In genomic region chr1:176904057-176904815, GRCh38 we compare ENCODE assay signal across 22 cellular contexts.
A peak's percentile ranks its signal among the peaks of the same experiment; 100 is the strongest.
DNase-seq lines count a peak whose midpoint lies in the region; ATAC-seq and TF ChIP-seq lines count a peak whose summit lies in the region.
"Had no signal": no experiment of that assay in that cellular context is flagged by ENCODE, and none has a peak within 500 bp of the region (broad histone marks: within the 10 kb centered on the region; RNA-seq: fewer than 3 reads in every experiment).

No MANE protein-coding gene starts in this region.

- no peaks in the 10 kb centered on the region; the same call in 1 of the 2 replicates for H3K9me3 Mint-ChIP-seq in WTC11
- H3K9me3 Mint-ChIP-seq: activated naive CD4-positive, alpha-beta T cell treated with anti-CD3 and anti-CD28 coated beads, Interleukin-2, amount 50 U/mL, for 24 hours had no signal

- peaks cover 15% of the 10 kb centered on the region for H3K4me1 Mint-ChIP-seq in WTC11
- H3K4me1 Mint-ChIP-seq: activated naive CD4-positive, alpha-beta T cell treated with anti-CD3 and anti-CD28 coated beads, Interleukin-2, amount 50 U/mL, for 24 hours; T-cell had no signal

- H3K27me3 ChIP-seq in HUES48 (ENCODE audit: control insufficient read depth, insufficient read depth, low read length) (no peaks in the 10 kb centered on the region), iPS-20b (ENCODE audit: insufficient read depth, low read length) (peaks cover 14% of the 10 kb centered on the region; the same call in 1 of the 2 replicates)
- H3K27me3 ChIP-seq: ascending aorta, ovary had no signal

- DNase-seq in WTC11 (ENCODE audit: low spot score) (no peak), retina (peak; percentile 58), cortex of kidney (lab: John Stamatoyannopoulos, UW) (no peak), 8988T (no peak)
- no peak for DNase-seq in stimulated activated CD4-positive, alpha-beta T cell treated with anti-CD3 and anti-CD28 coated beads, Interleukin-15, amount 100 ng/mL, for 24 hours
- DNase-seq: activated CD4-positive, alpha-beta T cell treated with anti-CD3 and anti-CD28 coated beads for 4 hours; COR-L47; H7; NCI-H1092 treated with DMSO at 0.1 percent for 48 hours; NCI-H2029; NCI-H510A treated with DMSO at 0.1 percent for 48 hours; SHP77 treated with DMSO at 0.1 percent for 48 hours; sigmoid colon; stimulated activated CD4-positive, alpha-beta T cell treated with anti-CD3 and anti-CD28 coated beads, Interleukin-2, amount 100 ng/mL, for 24 hours; stimulated activated naive CD4-positive, alpha-beta T cell treated with Interleukin-2 at 50 U/mL for 16 hours; T-cell had no signal

- peaks cover 11% of the 10 kb centered on the region for H3K4me1 ChIP-seq in HUES48 (ENCODE audit: control insufficient read depth, insufficient read depth, low read length)
- peaks cover 16% of the 10 kb centered on the region; the same call in 1 of the 2 replicates for H3K4me1 ChIP-seq in iPS-20b (ENCODE audit: insufficient read depth, low read length)
- H3K4me1 ChIP-seq: ascending aorta, sigmoid colon, tibial nerve had no signal

- H3K36me3 ChIP-seq in HUES48 (ENCODE audit: control insufficient read depth, insufficient read depth, low read length) (no peaks in the 10 kb centered on the region), iPS-20b (ENCODE audit: insufficient read depth, low read depth, low read length) (no peaks in the 10 kb centered on the region)
- H3K36me3 ChIP-seq: ascending aorta, ovary, sigmoid colon, tibial nerve had no signal

- no peak overlapping the region; the same call in 1 of the 2 replicates for H3K4me3 Mint-ChIP-seq in WTC11
- H3K4me3 Mint-ChIP-seq: activated naive CD4-positive, alpha-beta T cell treated with anti-CD3 and anti-CD28 coated beads, Interleukin-2, amount 50 U/mL, for 24 hours; T-cell had no signal

- POLR2A ChIA-PET in WTC11 (lab: Charles Lee) = no interaction called here

- H3K36me3 Mint-ChIP-seq in WTC11 = no peaks in the 10 kb centered on the region
- H3K36me3 Mint-ChIP-seq: activated naive CD4-positive, alpha-beta T cell treated with anti-CD3 and anti-CD28 coated beads, Interleukin-2, amount 50 U/mL, for 24 hours; T-cell had no signal

- no peaks in the 10 kb centered on the region for H3K27me3 Mint-ChIP-seq in WTC11 (ENCODE audit: low read depth)

- H3K9ac ChIP-seq in HUES48 (ENCODE audit: low read depth, low read length) (no peak overlapping the region), iPS-20b (ENCODE audit: low read depth, low read length) (no peak overlapping the region)

- H3K27ac ChIP-seq in HUES48 (ENCODE audit: low read depth, low read length) = peak overlapping the region; percentile 0
- no peak overlapping the region for H3K27ac ChIP-seq in iPS-20b (ENCODE audit: low read length)
- H3K27ac ChIP-seq: ascending aorta, ovary, sigmoid colon, tibial nerve had no signal

- H3K27ac Mint-ChIP-seq in WTC11 = no peak overlapping the region
- H3K27ac Mint-ChIP-seq: activated naive CD4-positive, alpha-beta T cell treated with anti-CD3 and anti-CD28 coated beads, Interleukin-2, amount 50 U/mL, for 24 hours; T-cell had no signal

- no peak for TF ChIP-seq CTCF in WTC11 (IDR thresholded peaks at IDR 0.05)

- H3K9me3 ChIP-seq in HUES48 (ENCODE audit: control insufficient read depth, insufficient read depth, low read length) (no peaks in the 10 kb centered on the region), iPS-20b (ENCODE audit: insufficient read depth, low read depth, low read length) (no peaks in the 10 kb centered on the region)
- H3K9me3 ChIP-seq: ascending aorta, ovary, sigmoid colon, tibial nerve had no signal

- CTCF ChIA-PET in WTC11 (lab: Charles Lee) = interaction anchor here (1.0 to 4.0 kb wide), 7 partner anchors 8 to 450 kb away, joined by 3 to 28 read pairs (median 5); no protein-coding TSS in a partner anchor

- no peak overlapping the region for H3K4me3 ChIP-seq in HUES48 (ENCODE audit: low read depth, low read length)
- peak overlapping the region; percentile 44; the same call in 1 of the 2 replicates for H3K4me3 ChIP-seq in iPS-20b (ENCODE audit: low read length)
- H3K4me3 ChIP-seq: ascending aorta, ovary, sigmoid colon, tibial nerve had no signal

- peak; percentile 55 for ATAC-seq in WTC11
- ATAC-seq: T-cell had no signal

TF ChIP-seq in WTC11, 78 proteins besides CTCF, POLR2A, EP300 and RAD21:
- TF ChIP-seq ZNF423 (CRISPR knock-in tag; IDR thresholded peaks at IDR 0.05) (peak; percentile 36; the same call in 1 of the 2 replicates), KAT7 (CRISPR knock-in tag; IDR thresholded peaks at IDR 0.05; ENCODE audit: borderline replicate concordance) (no peak), ZNF138 (CRISPR knock-in tag; conservative IDR thresholded peaks at IDR 0.05) (no peak)
TF ChIP-seq in WTC11: peak in this region for 1.
